1 cellular context compared by ENCODE assay signal in genomic region chr3:86973440-86973839, GRCh38.
TF ChIP-seq lines count a peak whose summit lies in the region.

No MANE protein-coding gene starts in this region.

TF ChIP-seq in IMR-90, 13 proteins besides CTCF, POLR2A, EP300 and RAD21 (continued from another document):
- TF ChIP-seq NFE2L2 (IDR thresholded peaks at IDR 0.05; ENCODE audit: low read depth, low read length) (no peak), USF2 (IDR thresholded peaks at IDR 0.05; ENCODE audit: low read depth, low read length) (peak; percentile 21; the same call in 1 of the 2 replicates)
TF ChIP-seq in IMR-90: peak in this region for 2.
